1 cellular context compared by ENCODE assay signal in the genomic region with DNA sequence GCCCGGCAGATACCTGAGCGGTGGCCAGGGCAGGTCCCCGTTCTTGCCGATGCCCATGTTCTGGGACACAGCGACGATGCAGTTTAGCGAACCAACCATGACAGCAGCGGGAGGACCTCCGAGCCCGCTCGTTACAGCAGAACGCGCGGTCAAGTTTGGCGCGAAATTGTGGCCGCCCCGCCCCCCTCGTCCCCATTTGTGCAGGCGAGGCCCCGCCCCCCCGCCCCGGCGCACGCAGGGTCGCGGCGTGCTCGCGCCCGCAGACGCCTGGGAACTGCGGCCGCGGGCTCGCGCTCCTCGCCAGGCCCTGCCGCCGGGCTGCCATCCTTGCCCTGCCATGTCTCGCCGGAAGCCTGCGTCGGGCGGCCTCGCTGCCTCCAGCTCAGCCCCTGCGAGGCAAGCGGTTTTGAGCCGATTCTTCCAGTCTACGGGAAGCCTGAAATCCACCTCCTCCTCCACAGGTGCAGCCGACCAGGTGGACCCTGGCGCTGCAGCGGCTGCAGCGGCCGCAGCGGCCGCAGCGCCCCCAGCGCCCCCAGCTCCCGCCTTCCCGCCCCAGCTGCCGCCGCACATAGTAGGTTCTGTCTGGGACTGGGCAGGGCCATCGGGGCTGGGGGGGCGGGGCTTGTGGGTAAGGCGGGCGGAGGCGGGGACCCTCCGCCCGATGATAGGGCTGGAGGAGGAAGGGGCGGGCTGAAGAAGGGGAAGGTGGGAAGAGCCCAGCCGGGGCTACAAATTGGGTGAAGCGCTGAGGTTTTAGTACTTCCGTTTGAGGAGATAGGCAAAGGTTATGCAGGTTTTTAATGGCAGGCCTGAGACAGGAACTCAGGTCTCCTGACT.
TF ChIP-seq lines count a peak whose summit lies in the region.

A gene (minus strand): TSS at position 593 of the 840 bp plus-strand sequence. CDS start 494 bp downstream, at position 99.
A gene (plus strand): TSS at position 262 of the 840 bp plus-strand sequence. CDS start 76 bp downstream, at position 338.

TF ChIP-seq in K562, 482 proteins besides CTCF, POLR2A, EP300 and RAD21 (continued from another document and continues in another):
- TF ChIP-seq CREM (IDR thresholded peaks at IDR 0.05; ENCODE audit: low read depth) (no peak), DNMT1 (IDR thresholded peaks at IDR 0.05) (no peak), ARID1B (IDR thresholded peaks at IDR 0.05) (no peak), ZNF717 (CRISPR knock-in tag; IDR thresholded peaks at IDR 0.05) (no peak), KDM5B (IDR thresholded peaks at IDR 0.05; ENCODE audit: insufficient replicate concordance, low read depth, low read length) (peak; percentile 75), MTA2 (IDR thresholded peaks at IDR 0.05; ENCODE audit: low read depth) (no peak), PPARD (CRISPR knock-in tag; IDR thresholded peaks at IDR 0.05) (no peak), BRD4 (IDR thresholded peaks at IDR 0.05) (no peak; the same call in 1 of the 2 replicates), ARID2 (IDR thresholded peaks at IDR 0.05) (no peak), ZNF764 (CRISPR knock-in tag; IDR thresholded peaks at IDR 0.05; ENCODE audit: low read depth) (no peak), ZFP30 (CRISPR knock-in tag; IDR thresholded peaks at IDR 0.05; ENCODE audit: borderline replicate concordance) (no peak), ZNF589 (CRISPR knock-in tag; IDR thresholded peaks at IDR 0.05; ENCODE audit: low read depth) (0 out of 2 replicates have a peak, but pooled peaks have one; percentile 32), FOXJ2 (tag; IDR thresholded peaks at IDR 0.05) (no peak), L3MBTL2 (IDR thresholded peaks at IDR 0.05) (0 out of 2 replicates have a peak, but pooled peaks have one; percentile 28), FIP1L1 (IDR thresholded peaks at IDR 0.05; ENCODE audit: low read depth, low read length, poor library complexity, severe bottlenecking) (no peak), ZNF384 (IDR thresholded peaks at IDR 0.05; ENCODE audit: low read depth, low read length) (no peak), ATF7 (IDR thresholded peaks at IDR 0.05) (no peak), PHB2 (IDR thresholded peaks at IDR 0.05; ENCODE audit: low read depth) (no peak), SIN3B (IDR thresholded peaks at IDR 0.05; ENCODE audit: low read depth) (0 out of 2 replicates have a peak, but pooled peaks have one; percentile 10), NFATC3 (IDR thresholded peaks at IDR 0.05) (no peak), HMG20A (CRISPR knock-in tag; conservative IDR thresholded peaks at IDR 0.05) (no peak), NUFIP1 (IDR thresholded peaks at IDR 0.05; ENCODE audit: partially characterized antibody) (no peak), ZBTB8A (IDR thresholded peaks at IDR 0.05; ENCODE audit: partially characterized antibody) (no peak), ZNF146 (CRISPR knock-in tag; IDR thresholded peaks at IDR 0.05; ENCODE audit: unreplicated experiment) (no peak), CEBPG (CRISPR knock-in tag; IDR thresholded peaks at IDR 0.05) (no peak), CEBPG (tag; conservative IDR thresholded peaks at IDR 0.05 in 1 of 2, IDR thresholded peaks at IDR 0.05 in 1 of 2) (no peak), BHLHE40 (IDR thresholded peaks at IDR 0.05; ENCODE audit: low read length) (no peak), POLR2B (IDR thresholded peaks at IDR 0.05; ENCODE audit: low read depth, partially characterized antibody) (peak; percentile 83), TFAM (CRISPR knock-in tag; conservative IDR thresholded peaks at IDR 0.05) (no peak), KLF16 (IDR thresholded peaks at IDR 0.05) (no peak), POLR2AphosphoS5 (IDR thresholded peaks at IDR 0.05; ENCODE audit: control insufficient read depth, insufficient read depth, low read depth, low read length) (peak; percentile 79), TAF7 (tag; IDR thresholded peaks at IDR 0.05) (no peak), YY1 (IDR thresholded peaks at IDR 0.05; ENCODE audit: borderline replicate concordance in 1 of 3, control insufficient read depth in 1 of 3, extremely low read depth in 1 of 3, insufficient read depth in 3 of 3, insufficient read length in 1 of 3, insufficient replicate concordance in 2 of 3, low read depth in 1 of 3, low read length in 2 of 3) (peak in 1 of 3 experiments; percentile 70), FOXA1 (IDR thresholded peaks at IDR 0.05; ENCODE audit: borderline replicate concordance) (no peak), DMBX1 (CRISPR knock-in tag; IDR thresholded peaks at IDR 0.05; ENCODE audit: borderline replicate concordance) (0 out of 2 replicates have a peak, but pooled peaks have one; percentile 36), NFXL1 (CRISPR knock-in tag; IDR thresholded peaks at IDR 0.05) (no peak), SMAD3 (CRISPR knock-in tag; conservative IDR thresholded peaks at IDR 0.05) (no peak)
- TF ChIP-seq, protein P1, sequence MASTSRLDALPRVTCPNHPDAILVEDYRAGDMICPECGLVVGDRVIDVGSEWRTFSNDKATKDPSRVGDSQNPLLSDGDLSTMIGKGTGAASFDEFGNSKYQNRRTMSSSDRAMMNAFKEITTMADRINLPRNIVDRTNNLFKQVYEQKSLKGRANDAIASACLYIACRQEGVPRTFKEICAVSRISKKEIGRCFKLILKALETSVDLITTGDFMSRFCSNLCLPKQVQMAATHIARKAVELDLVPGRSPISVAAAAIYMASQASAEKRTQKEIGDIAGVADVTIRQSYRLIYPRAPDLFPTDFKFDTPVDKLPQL (IDR thresholded peaks at IDR 0.05; ENCODE audit: extremely low read depth, insufficient read length), result no peak
- TF ChIP-seq, protein P2, sequence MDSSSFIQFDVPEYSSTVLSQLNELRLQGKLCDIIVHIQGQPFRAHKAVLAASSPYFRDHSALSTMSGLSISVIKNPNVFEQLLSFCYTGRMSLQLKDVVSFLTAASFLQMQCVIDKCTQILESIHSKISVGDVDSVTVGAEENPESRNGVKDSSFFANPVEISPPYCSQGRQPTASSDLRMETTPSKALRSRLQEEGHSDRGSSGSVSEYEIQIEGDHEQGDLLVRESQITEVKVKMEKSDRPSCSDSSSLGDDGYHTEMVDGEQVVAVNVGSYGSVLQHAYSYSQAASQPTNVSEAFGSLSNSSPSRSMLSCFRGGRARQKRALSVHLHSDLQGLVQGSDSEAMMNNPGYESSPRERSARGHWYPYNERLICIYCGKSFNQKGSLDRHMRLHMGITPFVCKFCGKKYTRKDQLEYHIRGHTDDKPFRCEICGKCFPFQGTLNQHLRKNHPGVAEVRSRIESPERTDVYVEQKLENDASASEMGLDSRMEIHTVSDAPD (CRISPR knock-in tag; IDR thresholded peaks at IDR 0.05), result no peak
- TF ChIP-seq, protein P3, sequence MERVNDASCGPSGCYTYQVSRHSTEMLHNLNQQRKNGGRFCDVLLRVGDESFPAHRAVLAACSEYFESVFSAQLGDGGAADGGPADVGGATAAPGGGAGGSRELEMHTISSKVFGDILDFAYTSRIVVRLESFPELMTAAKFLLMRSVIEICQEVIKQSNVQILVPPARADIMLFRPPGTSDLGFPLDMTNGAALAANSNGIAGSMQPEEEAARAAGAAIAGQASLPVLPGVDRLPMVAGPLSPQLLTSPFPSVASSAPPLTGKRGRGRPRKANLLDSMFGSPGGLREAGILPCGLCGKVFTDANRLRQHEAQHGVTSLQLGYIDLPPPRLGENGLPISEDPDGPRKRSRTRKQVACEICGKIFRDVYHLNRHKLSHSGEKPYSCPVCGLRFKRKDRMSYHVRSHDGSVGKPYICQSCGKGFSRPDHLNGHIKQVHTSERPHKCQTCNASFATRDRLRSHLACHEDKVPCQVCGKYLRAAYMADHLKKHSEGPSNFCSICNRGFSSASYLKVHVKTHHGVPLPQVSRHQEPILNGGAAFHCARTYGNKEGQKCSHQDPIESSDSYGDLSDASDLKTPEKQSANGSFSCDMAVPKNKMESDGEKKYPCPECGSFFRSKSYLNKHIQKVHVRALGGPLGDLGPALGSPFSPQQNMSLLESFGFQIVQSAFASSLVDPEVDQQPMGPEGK (CRISPR knock-in tag; IDR thresholded peaks at IDR 0.05; ENCODE audit: borderline replicate concordance), result no peak
- TF ChIP-seq, protein P4, sequence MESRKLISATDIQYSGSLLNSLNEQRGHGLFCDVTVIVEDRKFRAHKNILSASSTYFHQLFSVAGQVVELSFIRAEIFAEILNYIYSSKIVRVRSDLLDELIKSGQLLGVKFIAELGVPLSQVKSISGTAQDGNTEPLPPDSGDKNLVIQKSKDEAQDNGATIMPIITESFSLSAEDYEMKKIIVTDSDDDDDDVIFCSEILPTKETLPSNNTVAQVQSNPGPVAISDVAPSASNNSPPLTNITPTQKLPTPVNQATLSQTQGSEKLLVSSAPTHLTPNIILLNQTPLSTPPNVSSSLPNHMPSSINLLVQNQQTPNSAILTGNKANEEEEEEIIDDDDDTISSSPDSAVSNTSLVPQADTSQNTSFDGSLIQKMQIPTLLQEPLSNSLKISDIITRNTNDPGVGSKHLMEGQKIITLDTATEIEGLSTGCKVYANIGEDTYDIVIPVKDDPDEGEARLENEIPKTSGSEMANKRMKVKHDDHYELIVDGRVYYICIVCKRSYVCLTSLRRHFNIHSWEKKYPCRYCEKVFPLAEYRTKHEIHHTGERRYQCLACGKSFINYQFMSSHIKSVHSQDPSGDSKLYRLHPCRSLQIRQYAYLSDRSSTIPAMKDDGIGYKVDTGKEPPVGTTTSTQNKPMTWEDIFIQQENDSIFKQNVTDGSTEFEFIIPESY (CRISPR knock-in tag; IDR thresholded peaks at IDR 0.05), result 0 out of 2 replicates have a peak, but pooled peaks have one; percentile 43
- TF ChIP-seq, protein P5, sequence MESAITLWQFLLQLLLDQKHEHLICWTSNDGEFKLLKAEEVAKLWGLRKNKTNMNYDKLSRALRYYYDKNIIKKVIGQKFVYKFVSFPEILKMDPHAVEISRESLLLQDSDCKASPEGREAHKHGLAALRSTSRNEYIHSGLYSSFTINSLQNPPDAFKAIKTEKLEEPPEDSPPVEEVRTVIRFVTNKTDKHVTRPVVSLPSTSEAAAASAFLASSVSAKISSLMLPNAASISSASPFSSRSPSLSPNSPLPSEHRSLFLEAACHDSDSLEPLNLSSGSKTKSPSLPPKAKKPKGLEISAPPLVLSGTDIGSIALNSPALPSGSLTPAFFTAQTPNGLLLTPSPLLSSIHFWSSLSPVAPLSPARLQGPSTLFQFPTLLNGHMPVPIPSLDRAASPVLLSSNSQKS (CRISPR knock-in tag; IDR thresholded peaks at IDR 0.05), result no peak
- TF ChIP-seq, protein P6, sequence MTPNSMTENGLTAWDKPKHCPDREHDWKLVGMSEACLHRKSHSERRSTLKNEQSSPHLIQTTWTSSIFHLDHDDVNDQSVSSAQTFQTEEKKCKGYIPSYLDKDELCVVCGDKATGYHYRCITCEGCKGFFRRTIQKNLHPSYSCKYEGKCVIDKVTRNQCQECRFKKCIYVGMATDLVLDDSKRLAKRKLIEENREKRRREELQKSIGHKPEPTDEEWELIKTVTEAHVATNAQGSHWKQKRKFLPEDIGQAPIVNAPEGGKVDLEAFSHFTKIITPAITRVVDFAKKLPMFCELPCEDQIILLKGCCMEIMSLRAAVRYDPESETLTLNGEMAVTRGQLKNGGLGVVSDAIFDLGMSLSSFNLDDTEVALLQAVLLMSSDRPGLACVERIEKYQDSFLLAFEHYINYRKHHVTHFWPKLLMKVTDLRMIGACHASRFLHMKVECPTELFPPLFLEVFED (CRISPR knock-in tag; conservative IDR thresholded peaks at IDR 0.05), result no peak
- TF ChIP-seq, protein P7, sequence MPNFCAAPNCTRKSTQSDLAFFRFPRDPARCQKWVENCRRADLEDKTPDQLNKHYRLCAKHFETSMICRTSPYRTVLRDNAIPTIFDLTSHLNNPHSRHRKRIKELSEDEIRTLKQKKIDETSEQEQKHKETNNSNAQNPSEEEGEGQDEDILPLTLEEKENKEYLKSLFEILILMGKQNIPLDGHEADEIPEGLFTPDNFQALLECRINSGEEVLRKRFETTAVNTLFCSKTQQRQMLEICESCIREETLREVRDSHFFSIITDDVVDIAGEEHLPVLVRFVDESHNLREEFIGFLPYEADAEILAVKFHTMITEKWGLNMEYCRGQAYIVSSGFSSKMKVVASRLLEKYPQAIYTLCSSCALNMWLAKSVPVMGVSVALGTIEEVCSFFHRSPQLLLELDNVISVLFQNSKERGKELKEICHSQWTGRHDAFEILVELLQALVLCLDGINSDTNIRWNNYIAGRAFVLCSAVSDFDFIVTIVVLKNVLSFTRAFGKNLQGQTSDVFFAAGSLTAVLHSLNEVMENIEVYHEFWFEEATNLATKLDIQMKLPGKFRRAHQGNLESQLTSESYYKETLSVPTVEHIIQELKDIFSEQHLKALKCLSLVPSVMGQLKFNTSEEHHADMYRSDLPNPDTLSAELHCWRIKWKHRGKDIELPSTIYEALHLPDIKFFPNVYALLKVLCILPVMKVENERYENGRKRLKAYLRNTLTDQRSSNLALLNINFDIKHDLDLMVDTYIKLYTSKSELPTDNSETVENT (CRISPR knock-in tag; IDR thresholded peaks at IDR 0.05), result 0 out of 2 replicates have a peak, but pooled peaks have one; percentile 17
- TF ChIP-seq, protein P8, sequence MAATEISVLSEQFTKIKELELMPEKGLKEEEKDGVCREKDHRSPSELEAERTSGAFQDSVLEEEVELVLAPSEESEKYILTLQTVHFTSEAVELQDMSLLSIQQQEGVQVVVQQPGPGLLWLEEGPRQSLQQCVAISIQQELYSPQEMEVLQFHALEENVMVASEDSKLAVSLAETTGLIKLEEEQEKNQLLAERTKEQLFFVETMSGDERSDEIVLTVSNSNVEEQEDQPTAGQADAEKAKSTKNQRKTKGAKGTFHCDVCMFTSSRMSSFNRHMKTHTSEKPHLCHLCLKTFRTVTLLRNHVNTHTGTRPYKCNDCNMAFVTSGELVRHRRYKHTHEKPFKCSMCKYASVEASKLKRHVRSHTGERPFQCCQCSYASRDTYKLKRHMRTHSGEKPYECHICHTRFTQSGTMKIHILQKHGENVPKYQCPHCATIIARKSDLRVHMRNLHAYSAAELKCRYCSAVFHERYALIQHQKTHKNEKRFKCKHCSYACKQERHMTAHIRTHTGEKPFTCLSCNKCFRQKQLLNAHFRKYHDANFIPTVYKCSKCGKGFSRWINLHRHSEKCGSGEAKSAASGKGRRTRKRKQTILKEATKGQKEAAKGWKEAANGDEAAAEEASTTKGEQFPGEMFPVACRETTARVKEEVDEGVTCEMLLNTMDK (IDR thresholded peaks at IDR 0.05; ENCODE audit: borderline replicate concordance, insufficient read depth, low read depth, low read length, poor library complexity, severe bottlenecking), result no peak
- TF ChIP-seq, protein P9, sequence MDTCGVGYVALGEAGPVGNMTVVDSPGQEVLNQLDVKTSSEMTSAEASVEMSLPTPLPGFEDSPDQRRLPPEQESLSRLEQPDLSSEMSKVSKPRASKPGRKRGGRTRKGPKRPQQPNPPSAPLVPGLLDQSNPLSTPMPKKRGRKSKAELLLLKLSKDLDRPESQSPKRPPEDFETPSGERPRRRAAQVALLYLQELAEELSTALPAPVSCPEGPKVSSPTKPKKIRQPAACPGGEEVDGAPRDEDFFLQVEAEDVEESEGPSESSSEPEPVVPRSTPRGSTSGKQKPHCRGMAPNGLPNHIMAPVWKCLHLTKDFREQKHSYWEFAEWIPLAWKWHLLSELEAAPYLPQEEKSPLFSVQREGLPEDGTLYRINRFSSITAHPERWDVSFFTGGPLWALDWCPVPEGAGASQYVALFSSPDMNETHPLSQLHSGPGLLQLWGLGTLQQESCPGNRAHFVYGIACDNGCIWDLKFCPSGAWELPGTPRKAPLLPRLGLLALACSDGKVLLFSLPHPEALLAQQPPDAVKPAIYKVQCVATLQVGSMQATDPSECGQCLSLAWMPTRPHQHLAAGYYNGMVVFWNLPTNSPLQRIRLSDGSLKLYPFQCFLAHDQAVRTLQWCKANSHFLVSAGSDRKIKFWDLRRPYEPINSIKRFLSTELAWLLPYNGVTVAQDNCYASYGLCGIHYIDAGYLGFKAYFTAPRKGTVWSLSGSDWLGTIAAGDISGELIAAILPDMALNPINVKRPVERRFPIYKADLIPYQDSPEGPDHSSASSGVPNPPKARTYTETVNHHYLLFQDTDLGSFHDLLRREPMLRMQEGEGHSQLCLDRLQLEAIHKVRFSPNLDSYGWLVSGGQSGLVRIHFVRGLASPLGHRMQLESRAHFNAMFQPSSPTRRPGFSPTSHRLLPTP (IDR thresholded peaks at IDR 0.05; ENCODE audit: borderline replicate concordance, extremely low read depth, insufficient read length), result no peak
